In the genomic region with DNA sequence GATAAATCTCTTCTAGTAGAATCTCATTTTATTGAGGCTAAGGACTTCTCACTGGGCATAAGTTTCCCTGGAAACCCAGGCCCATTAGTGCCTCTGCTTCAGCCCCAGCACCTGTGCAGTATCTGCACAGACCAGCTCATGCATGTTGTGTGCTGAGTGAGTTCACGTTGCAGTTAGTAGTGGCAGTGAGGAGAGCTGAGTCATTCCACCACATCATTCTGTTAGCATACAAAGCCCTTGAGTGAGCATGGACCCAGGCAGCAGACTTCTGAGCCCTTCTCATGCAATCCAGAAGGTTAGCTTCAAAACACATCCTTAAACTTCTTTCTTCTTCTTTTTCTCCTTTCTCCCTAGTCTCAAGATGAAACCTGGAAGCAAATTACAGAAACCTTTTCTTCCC, we compare ENCODE assay signal across 12 cellular contexts. TPM values are rescaled to one million over a fixed set of nuclear protein-coding genes. Genes with fewer than 3 reads are reported as not detected.
DNase-seq lines count a peak whose midpoint lies in the region; ATAC-seq and TF ChIP-seq lines count a peak whose summit lies in the region.
"Had no signal": no experiment of that assay in that cellular context is flagged by ENCODE, and none has a peak within 500 bp of the region (broad histone marks: within the 10 kb centered on the region; RNA-seq: fewer than 3 reads in every experiment).

No MANE protein-coding gene starts in this region.

- no peak for TF ChIP-seq EP300 in SK-N-SH (IDR thresholded peaks at IDR 0.05; ENCODE audit: borderline replicate concordance in 1 of 2, low read depth in 1 of 2, low read length in 1 of 2)

- H3K79me2 ChIP-seq in Loucy (ENCODE audit: insufficient read depth, low read length) (no peaks in the 10 kb centered on the region), SK-N-SH (ENCODE audit: insufficient read depth) (no peaks in the 10 kb centered on the region)

- H3K27ac Mint-ChIP-seq in stimulated activated naive B cell treated with anti-CD40 and anti-IgM and Interleukin-4, amounts not matched to agents 10 μg/mL and 1 μg/mL and 100 μg/mL, for 72 hours, result no peak overlapping the region

- no peaks in the 10 kb centered on the region for H3K4me1 Mint-ChIP-seq in stimulated activated naive B cell treated with anti-CD40 and anti-IgM and Interleukin-4, amounts not matched to agents 10 μg/mL and 1 μg/mL and 100 μg/mL, for 72 hours
- H3K4me1 Mint-ChIP-seq: neural crest cell had no signal

- CTCF ChIA-PET in SK-N-SH (lab: Yijun Ruan, JAX), result interaction anchor here (1.2 to 1.4 kb wide), 2 partner anchors 13 to 25 kb away, joined by 3 read pairs; no protein-coding TSS in a partner anchor

- TF ChIP-seq CTCF in Loucy (conservative IDR thresholded peaks at IDR 0.05; ENCODE audit: low read length) (no peak), choroid plexus epithelial cell (conservative IDR thresholded peaks at IDR 0.05; ENCODE audit: low read depth, low read length) (no peak), SK-N-SH (IDR thresholded peaks at IDR 0.05) (no peak)

- H3K36me3 ChIP-seq in Loucy (ENCODE audit: insufficient read depth, low read length) (no peaks in the 10 kb centered on the region), SK-N-SH (replicated peaks in 1 of 2; ENCODE audit: control insufficient read depth in 1 of 2, insufficient read depth in 2 of 2, low read length in 1 of 2) (no peaks in the 10 kb centered on the region)

- H3K9ac ChIP-seq in Loucy (ENCODE audit: low read depth, low read length, poor library complexity, severe bottlenecking) (peak overlapping the region; percentile 45), SK-N-SH (no peak overlapping the region)

- H3K4me3 Mint-ChIP-seq in stimulated activated naive B cell treated with anti-CD40 and anti-IgM and Interleukin-4, amounts not matched to agents 10 μg/mL and 1 μg/mL and 100 μg/mL, for 72 hours, result no peak overlapping the region
- H3K4me3 Mint-ChIP-seq: neural crest cell had no signal

- H3K9me3 ChIP-seq in Loucy (ENCODE audit: insufficient read depth, low read depth, low read length), result no peaks in the 10 kb centered on the region; the same call in 1 of the 2 replicates
- H3K9me3 ChIP-seq in SK-N-SH, result no peaks in the 10 kb centered on the region

- POLR2A ChIA-PET in SK-N-SH (lab: Yijun Ruan, JAX), result no interaction called here

- H3K36me3 Mint-ChIP-seq in stimulated activated naive B cell treated with anti-CD40 and anti-IgM and Interleukin-4, amounts not matched to agents 10 μg/mL and 1 μg/mL and 100 μg/mL, for 72 hours, result no peaks in the 10 kb centered on the region

- no peak for TF ChIP-seq RAD21 in SK-N-SH (IDR thresholded peaks at IDR 0.05; ENCODE audit: low read length)

- H3K9me3 Mint-ChIP-seq in stimulated activated naive B cell treated with anti-CD40 and anti-IgM and Interleukin-4, amounts not matched to agents 10 μg/mL and 1 μg/mL and 100 μg/mL, for 72 hours, result no peaks in the 10 kb centered on the region
- H3K9me3 Mint-ChIP-seq: neural crest cell had no signal

- peaks cover 8 to 14% of the 10 kb centered on the region in 2 donors for H3K27me3 Mint-ChIP-seq in stimulated activated naive B cell treated with anti-CD40 and anti-IgM and Interleukin-4, amounts not matched to agents 10 μg/mL and 1 μg/mL and 100 μg/mL, for 72 hours

- 38% methylated on average over 1 of the region's 1 CpG for WGBS in SK-N-SH (ENCODE audit: low lambda C conversion rate)

- H2AFZ ChIP-seq in Loucy (ENCODE audit: low read length) (0 out of 2 replicates have a peak overlapping the region, but pooled peaks have one; percentile 31), SK-N-SH (ENCODE audit: low read depth) (no peak overlapping the region)

- H3F3A ChIP-seq in Loucy (ENCODE audit: low read depth) (no peaks in the 10 kb centered on the region), SK-N-SH (replicated peaks; ENCODE audit: insufficient read depth) (no peaks in the 10 kb centered on the region)

- H3K27me3 ChIP-seq in Loucy (ENCODE audit: insufficient read depth, low read length, poor library complexity, severe bottlenecking) (no peaks in the 10 kb centered on the region), SK-N-SH (ENCODE audit: insufficient read depth) (no peaks in the 10 kb centered on the region)

- peak overlapping the region; percentile 37 for H3K4me2 ChIP-seq in Loucy (ENCODE audit: low read depth, low read length, poor library complexity, severe bottlenecking)
- no peak overlapping the region for H3K4me2 ChIP-seq in SK-N-SH

- DNase-seq in activated CD4-positive, alpha-beta T cell treated with anti-CD3 and anti-CD28 coated beads for 48 hours, result peak; percentile 22
- no peak for DNase-seq in activated CD4-positive, alpha-beta T cell treated with anti-CD3 and anti-CD28 coated beads, Interleukin-2, amount 50 U/mL, for 4 hours
- DNase-seq in choroid plexus epithelial cell (ENCODE audit: low read depth), result peak; percentile 71
- no peak for DNase-seq in stimulated activated naive B cell treated with anti-CD40 and anti-IgM and Interleukin-4, amounts not matched to agents 10 μg/mL and 1 μg/mL and 100 μg/mL, for 72 hours
- DNase-seq in substantia nigra (lab: John Stamatoyannopoulos, UW), result no peak
- no peak for DNase-seq in SK-N-SH
- DNase-seq: activated naive CD4-positive, alpha-beta T cell treated with anti-CD3 and anti-CD28 coated beads, Interleukin-2, amount 50 U/mL, for 16 hours; glutamatergic neuron; NCI-H1436 treated with DMSO at 0.1 percent for 48 hours had no signal

- H3K27ac ChIP-seq in substantia nigra (ENCODE audit: low read depth, low read length, poor library complexity, severe bottlenecking) (no peak overlapping the region), SK-N-SH (ENCODE audit: low read depth in 2 of 2, low read length in 1 of 2) (no peak overlapping the region)

- H4K20me1 ChIP-seq in Loucy (ENCODE audit: insufficient read depth, low read length, poor library complexity, severe bottlenecking) (no peaks in the 10 kb centered on the region), SK-N-SH (ENCODE audit: insufficient read depth) (no peaks in the 10 kb centered on the region)

- H3K9me2 ChIP-seq in Loucy (replicated peaks; ENCODE audit: low read depth, low read length), result no peaks in the 10 kb centered on the region
- H3K9me2 ChIP-seq in SK-N-SH, result no peaks in the 10 kb centered on the region

- ATAC-seq in stimulated activated naive B cell treated with anti-CD40 and anti-IgM and Interleukin-4, amounts not matched to agents 10 μg/mL and 1 μg/mL and 100 μg/mL, for 72 hours (replicated peaks), result peak; percentile 43 to 51
- ATAC-seq in GM19397 (IDR thresholded peaks at IDR 0.05; ENCODE audit: unreplicated experiment), result no peak

- H3K4me1 ChIP-seq in Loucy (ENCODE audit: insufficient read depth, low read length, poor library complexity, severe bottlenecking) (peaks cover 63% of the 10 kb centered on the region), SK-N-SH (ENCODE audit: control insufficient read depth in 1 of 2, insufficient read depth in 2 of 2, low read depth in 1 of 2, low read length in 1 of 2) (no peaks in the 10 kb centered on the region; a peak in 1 of 4 replicates)

- H3K4me3 ChIP-seq in Loucy (ENCODE audit: low read length, poor library complexity, severe bottlenecking) (no peak overlapping the region), choroid plexus epithelial cell (ENCODE audit: low read depth, low read length) (no peak overlapping the region), SK-N-SH (ENCODE audit: low read depth in 2 of 2, low read length in 1 of 2) (no peak overlapping the region)

TF ChIP-seq in SK-N-SH, 30 proteins besides CTCF, POLR2A, EP300 and RAD21 (continues in another document):
- TF ChIP-seq TCF12 (IDR thresholded peaks at IDR 0.05) (no peak), GABPA (IDR thresholded peaks at IDR 0.05; ENCODE audit: low read depth) (no peak), ELF1 (IDR thresholded peaks at IDR 0.05) (no peak), CHD2 (IDR thresholded peaks at IDR 0.05; ENCODE audit: low read length, partially characterized antibody) (no peak), NRF1 (IDR thresholded peaks at IDR 0.05; ENCODE audit: low read depth, low read length) (no peak), FOSL2 (IDR thresholded peaks at IDR 0.05; ENCODE audit: borderline replicate concordance, low read depth) (no peak), RFX5 (IDR thresholded peaks at IDR 0.05; ENCODE audit: low read length) (no peak), TAF1 (IDR thresholded peaks at IDR 0.05; ENCODE audit: borderline replicate concordance, low read depth, low read length) (no peak), YY1 (IDR thresholded peaks at IDR 0.05; ENCODE audit: low read depth) (no peak), EZH2phosphoT487 (IDR thresholded peaks at IDR 0.05; ENCODE audit: borderline replicate concordance, low read depth) (no peak)
- TF ChIP-seq, protein P1, sequence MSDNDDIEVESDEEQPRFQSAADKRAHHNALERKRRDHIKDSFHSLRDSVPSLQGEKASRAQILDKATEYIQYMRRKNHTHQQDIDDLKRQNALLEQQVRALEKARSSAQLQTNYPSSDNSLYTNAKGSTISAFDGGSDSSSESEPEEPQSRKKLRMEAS (IDR thresholded peaks at IDR 0.05; ENCODE audit: low read depth), result no peak
- TF ChIP-seq, protein P2, sequence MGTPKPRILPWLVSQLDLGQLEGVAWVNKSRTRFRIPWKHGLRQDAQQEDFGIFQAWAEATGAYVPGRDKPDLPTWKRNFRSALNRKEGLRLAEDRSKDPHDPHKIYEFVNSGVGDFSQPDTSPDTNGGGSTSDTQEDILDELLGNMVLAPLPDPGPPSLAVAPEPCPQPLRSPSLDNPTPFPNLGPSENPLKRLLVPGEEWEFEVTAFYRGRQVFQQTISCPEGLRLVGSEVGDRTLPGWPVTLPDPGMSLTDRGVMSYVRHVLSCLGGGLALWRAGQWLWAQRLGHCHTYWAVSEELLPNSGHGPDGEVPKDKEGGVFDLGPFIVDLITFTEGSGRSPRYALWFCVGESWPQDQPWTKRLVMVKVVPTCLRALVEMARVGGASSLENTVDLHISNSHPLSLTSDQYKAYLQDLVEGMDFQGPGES (IDR thresholded peaks at IDR 0.05; ENCODE audit: low read depth, low read length), result no peak
- TF ChIP-seq, protein P3, sequence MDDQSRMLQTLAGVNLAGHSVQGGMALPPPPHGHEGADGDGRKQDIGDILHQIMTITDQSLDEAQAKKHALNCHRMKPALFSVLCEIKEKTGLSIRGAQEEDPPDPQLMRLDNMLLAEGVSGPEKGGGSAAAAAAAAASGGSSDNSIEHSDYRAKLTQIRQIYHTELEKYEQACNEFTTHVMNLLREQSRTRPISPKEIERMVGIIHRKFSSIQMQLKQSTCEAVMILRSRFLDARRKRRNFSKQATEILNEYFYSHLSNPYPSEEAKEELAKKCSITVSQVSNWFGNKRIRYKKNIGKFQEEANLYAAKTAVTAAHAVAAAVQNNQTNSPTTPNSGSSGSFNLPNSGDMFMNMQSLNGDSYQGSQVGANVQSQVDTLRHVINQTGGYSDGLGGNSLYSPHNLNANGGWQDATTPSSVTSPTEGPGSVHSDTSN (IDR thresholded peaks at IDR 0.05), result no peak

RNA-seq across cellular contexts. Expression of a gene that starts 45.8 kb away (rescaled TPM):
- polyA plus RNA-seq in SK-N-SH (2012; rRNA removed), result 20.8 and 20.9 TPM in 2 replicates
- 23.5 and 25.1 TPM in 2 replicates for polyA plus RNA-seq in SK-N-SH (2012; cell fraction: cytosol; rRNA removed)
- polyA plus RNA-seq in SK-N-SH (2012; cell fraction: nucleus; rRNA removed), result 15.5 and 17.7 TPM in 2 replicates

Comparison
In these comparisons a context has a peak if more than half of its experiments do, and no peak if none do; other contexts are left out.
1. DNase-seq: peak in activated CD4-positive, alpha-beta T cell treated with anti-CD3 and anti-CD28 coated beads for 48 hours (single experiment) and choroid plexus epithelial cell (single experiment); none in activated CD4-positive, alpha-beta T cell treated with anti-CD3 and anti-CD28 coated beads, Interleukin-2, amount 50 U/mL, for 4 hours (0 of 2), stimulated activated naive B cell treated with anti-CD40 and anti-IgM and Interleukin-4, amounts not matched to agents 10 μg/mL and 1 μg/mL and 100 μg/mL, for 72 hours (single experiment), substantia nigra (0 of 49) and SK-N-SH (single experiment).